In the genomic region with DNA sequence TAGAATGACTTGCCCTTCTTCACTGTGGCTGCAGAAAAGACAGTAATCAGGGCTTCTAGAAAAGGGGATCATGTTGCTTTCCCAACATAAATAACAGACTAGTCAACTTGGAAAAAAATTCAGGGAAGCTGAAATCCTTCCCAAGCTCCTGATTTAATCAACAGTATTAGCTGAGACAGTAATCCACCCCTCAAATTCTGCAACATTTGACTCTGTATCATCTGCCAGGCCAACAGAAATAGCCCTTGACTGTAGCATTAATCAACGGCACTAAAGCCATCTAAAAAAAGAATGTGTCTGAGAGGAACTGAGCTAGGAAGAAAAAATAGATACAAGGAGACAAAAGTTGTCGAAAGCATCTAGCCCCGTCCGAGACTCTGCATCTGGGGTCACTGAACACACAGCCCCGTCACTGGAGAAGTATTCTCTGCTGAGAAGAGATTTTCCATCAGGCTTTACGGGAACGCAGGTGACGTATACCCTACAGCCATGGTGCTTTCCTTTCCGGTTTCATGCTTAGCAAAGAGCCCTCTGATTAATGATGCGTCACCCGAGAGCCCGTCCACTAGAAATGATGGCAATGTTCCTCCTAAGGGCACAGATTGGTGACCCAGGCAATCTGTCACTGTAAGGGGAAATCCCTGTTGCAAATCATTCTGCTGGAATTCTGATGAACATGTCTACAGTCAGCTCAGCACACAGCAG, we compare ENCODE assay signal across 1 cellular context.
TF ChIP-seq lines count a peak whose summit lies in the region.

No MANE protein-coding gene starts in this region.

TF ChIP-seq in K562, 482 proteins besides CTCF, POLR2A, EP300 and RAD21 (continued from another document):
- TF ChIP-seq, protein P1, sequence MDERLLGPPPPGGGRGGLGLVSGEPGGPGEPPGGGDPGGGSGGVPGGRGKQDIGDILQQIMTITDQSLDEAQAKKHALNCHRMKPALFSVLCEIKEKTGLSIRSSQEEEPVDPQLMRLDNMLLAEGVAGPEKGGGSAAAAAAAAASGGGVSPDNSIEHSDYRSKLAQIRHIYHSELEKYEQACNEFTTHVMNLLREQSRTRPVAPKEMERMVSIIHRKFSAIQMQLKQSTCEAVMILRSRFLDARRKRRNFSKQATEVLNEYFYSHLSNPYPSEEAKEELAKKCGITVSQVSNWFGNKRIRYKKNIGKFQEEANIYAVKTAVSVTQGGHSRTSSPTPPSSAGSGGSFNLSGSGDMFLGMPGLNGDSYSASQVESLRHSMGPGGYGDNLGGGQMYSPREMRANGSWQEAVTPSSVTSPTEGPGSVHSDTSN (CRISPR knock-in tag; IDR thresholded peaks at IDR 0.05; ENCODE audit: low read depth): no peak
- TF ChIP-seq, protein P1 (tag; conservative IDR thresholded peaks at IDR 0.05; ENCODE audit: low read depth): peak; percentile 76
- no peak for TF ChIP-seq SIX5 (IDR thresholded peaks at IDR 0.05; ENCODE audit: borderline replicate concordance in 1 of 2, insufficient read depth in 1 of 2, low read depth in 1 of 2, low read length in 2 of 2)
- TF ChIP-seq, protein P2, sequence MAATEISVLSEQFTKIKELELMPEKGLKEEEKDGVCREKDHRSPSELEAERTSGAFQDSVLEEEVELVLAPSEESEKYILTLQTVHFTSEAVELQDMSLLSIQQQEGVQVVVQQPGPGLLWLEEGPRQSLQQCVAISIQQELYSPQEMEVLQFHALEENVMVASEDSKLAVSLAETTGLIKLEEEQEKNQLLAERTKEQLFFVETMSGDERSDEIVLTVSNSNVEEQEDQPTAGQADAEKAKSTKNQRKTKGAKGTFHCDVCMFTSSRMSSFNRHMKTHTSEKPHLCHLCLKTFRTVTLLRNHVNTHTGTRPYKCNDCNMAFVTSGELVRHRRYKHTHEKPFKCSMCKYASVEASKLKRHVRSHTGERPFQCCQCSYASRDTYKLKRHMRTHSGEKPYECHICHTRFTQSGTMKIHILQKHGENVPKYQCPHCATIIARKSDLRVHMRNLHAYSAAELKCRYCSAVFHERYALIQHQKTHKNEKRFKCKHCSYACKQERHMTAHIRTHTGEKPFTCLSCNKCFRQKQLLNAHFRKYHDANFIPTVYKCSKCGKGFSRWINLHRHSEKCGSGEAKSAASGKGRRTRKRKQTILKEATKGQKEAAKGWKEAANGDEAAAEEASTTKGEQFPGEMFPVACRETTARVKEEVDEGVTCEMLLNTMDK (IDR thresholded peaks at IDR 0.05; ENCODE audit: borderline replicate concordance, insufficient read depth, low read depth, low read length, poor library complexity, severe bottlenecking): no peak
- no peak for TF ChIP-seq JUN (IDR thresholded peaks at IDR 0.05; ENCODE audit: borderline replicate concordance, low read depth, low read length)
- TF ChIP-seq JUN (CRISPR knock-in tag; IDR thresholded peaks at IDR 0.05; ENCODE audit: borderline replicate concordance): no peak
- no peak for TF ChIP-seq HNRNPUL1 (IDR thresholded peaks at IDR 0.05; ENCODE audit: low read length)
- TF ChIP-seq MCM2 (IDR thresholded peaks at IDR 0.05; ENCODE audit: low read depth): no peak
- TF ChIP-seq ZNF668 (CRISPR knock-in tag; IDR thresholded peaks at IDR 0.05): no peak
